19 cellular contexts compared by ENCODE assay signal in genomic region chr4:121246698-121247097, GRCh38.
DNase-seq lines count a peak whose midpoint lies in the region; ATAC-seq and TF ChIP-seq lines count a peak whose summit lies in the region.
"Had no signal": no experiment of that assay in that cellular context is flagged by ENCODE, and none has a peak within 500 bp of the region (broad histone marks: within the 10 kb centered on the region; RNA-seq: fewer than 3 reads in every experiment).

No MANE protein-coding gene starts in this region.

- H3K4me1 ChIP-seq in right lobe of liver: no peaks in the 10 kb centered on the region

- H3K27ac Mint-ChIP-seq in T-helper 2 cell treated with Interferon-gamma antibody and Interleukin-4, amounts not matched to agents 5 μg/mL and 100 μg/mL, for 36 hours: peak overlapping the region; percentile 2
- H3K27ac Mint-ChIP-seq in T-helper 17 cell (peak overlapping the region; percentile 24), glutamatergic neuron (ENCODE audit: unreplicated experiment) (no peak overlapping the region)
- H3K27ac Mint-ChIP-seq: CD4-positive, alpha-beta memory T cell had no signal

- TF ChIP-seq CTCF in right lobe of liver (IDR thresholded peaks at IDR 0.05): no peak
- no peak for TF ChIP-seq CTCF in glutamatergic neuron (IDR thresholded peaks at IDR 0.05; ENCODE audit: partially characterized antibody, unreplicated experiment)

- 59% methylated on average over 2 of the region's 2 CpGs for WGBS in right lobe of liver (ENCODE audit: insufficient coverage, low coverage, low lambda C conversion rate, missing lambda C conversion rate)

- no peak for TF ChIP-seq POLR2A in right lobe of liver (IDR thresholded peaks at IDR 0.05)

- H3K4me3 Mint-ChIP-seq in T-helper 2 cell treated with Interferon-gamma antibody and Interleukin-4, amounts not matched to agents 5 μg/mL and 100 μg/mL, for 36 hours: no peak overlapping the region
- H3K4me3 Mint-ChIP-seq in T-helper 17 cell: no peak overlapping the region
- H3K4me3 Mint-ChIP-seq in glutamatergic neuron (ENCODE audit: unreplicated experiment): no peak overlapping the region
- no peak overlapping the region for H3K4me3 Mint-ChIP-seq in activated T-cell treated with anti-CD3 and anti-CD28 coated beads, Interleukin-2, amount 50 U/mL, for 4 hours
- H3K4me3 Mint-ChIP-seq: CD4-positive, alpha-beta memory T cell had no signal

- no peak overlapping the region for H3K27ac ChIP-seq in right lobe of liver
- H3K27ac ChIP-seq: BLaER1 treated with 17β-estradiol and CSF1 and Interleukin-3, amounts not matched to agents 10 nM and 100 nM had no signal

- DNase-seq in T-helper 2 cell treated with Interferon-gamma antibody and Interleukin-4, amounts not matched to agents 5 μg/mL and 100 μg/mL, for 36 hours (ENCODE audit: low spot score): no peak
- no peak for DNase-seq in T-helper 2 cell
- no peak for DNase-seq in T-helper 17 cell
- no peak for DNase-seq in right lobe of liver
- DNase-seq in glutamatergic neuron: no peak
- no peak for DNase-seq in activated T-cell treated with anti-CD3 and anti-CD28 coated beads, Interleukin-2, amount 50 U/mL, for 4 hours
- DNase-seq: 8988T; CD4-positive, alpha-beta memory T cell; GDM1; Karpas-422; MV-4-11; NCI-H1694 treated with DMSO at 0.1 percent for 48 hours; NCI-H2081 treated with DMSO at 0.1 percent for 48 hours; NCI-H2171 treated with DMSO at 0.1 percent for 48 hours; NCI-H446; NCI-H526 treated with DMSO at 0.1 percent for 48 hours; Right ventricle myocardium superior had no signal

- intact Hi-C loops in right lobe of liver (cut with DNase I): loop anchor here in 1 of 2 donors (10.0 kb wide), 1 partner anchor 52 kb away; no protein-coding TSS in a partner anchor

- no peaks in the 10 kb centered on the region for H3K9me3 Mint-ChIP-seq in T-helper 2 cell treated with Interferon-gamma antibody and Interleukin-4, amounts not matched to agents 5 μg/mL and 100 μg/mL, for 36 hours
- no peaks in the 10 kb centered on the region for H3K9me3 Mint-ChIP-seq in glutamatergic neuron (ENCODE audit: unreplicated experiment)
- no peaks in the 10 kb centered on the region for H3K9me3 Mint-ChIP-seq in activated T-cell treated with anti-CD3 and anti-CD28 coated beads, Interleukin-2, amount 50 U/mL, for 4 hours
- H3K9me3 Mint-ChIP-seq: CD4-positive, alpha-beta memory T cell had no signal

- H3K36me3 Mint-ChIP-seq in T-helper 2 cell treated with Interferon-gamma antibody and Interleukin-4, amounts not matched to agents 5 μg/mL and 100 μg/mL, for 36 hours (ENCODE audit: low read depth): no peaks in the 10 kb centered on the region
- H3K36me3 Mint-ChIP-seq in T-helper 17 cell (ENCODE audit: low read depth) (peaks cover 7% of the 10 kb centered on the region), glutamatergic neuron (ENCODE audit: unreplicated experiment) (no peaks in the 10 kb centered on the region)
- H3K36me3 Mint-ChIP-seq in activated T-cell treated with anti-CD3 and anti-CD28 coated beads, Interleukin-2, amount 50 U/mL, for 4 hours (ENCODE audit: insufficient read depth): no peaks in the 10 kb centered on the region
- H3K36me3 Mint-ChIP-seq: CD4-positive, alpha-beta memory T cell had no signal

- ATAC-seq in T-helper 17 cell (no peak), right lobe of liver (peak; percentile 27 to 90 (median 51)), GM19351 (IDR thresholded peaks at IDR 0.05; ENCODE audit: unreplicated experiment) (no peak)
- ATAC-seq in activated T-cell treated with anti-CD3 and anti-CD28 coated beads, Interleukin-2, amount 50 U/mL, for 4 hours: no peak

- H3K9me3 ChIP-seq in T-helper 17 cell (ENCODE audit: control insufficient read depth, low read length, poor library complexity, severe bottlenecking) (no peaks in the 10 kb centered on the region), right lobe of liver (no peaks in the 10 kb centered on the region)
- H3K9me3 ChIP-seq: BLaER1 treated with 17β-estradiol and CSF1 and Interleukin-3, amounts not matched to agents 10 nM and 100 nM had no signal

- H3K4me1 Mint-ChIP-seq in T-helper 2 cell treated with Interferon-gamma antibody and Interleukin-4, amounts not matched to agents 5 μg/mL and 100 μg/mL, for 36 hours (ENCODE audit: low read depth): peaks cover 13% of the 10 kb centered on the region
- H3K4me1 Mint-ChIP-seq in T-helper 17 cell (peaks cover 11% of the 10 kb centered on the region), glutamatergic neuron (ENCODE audit: low read depth, unreplicated experiment) (peaks cover 16% of the 10 kb centered on the region)
- H3K4me1 Mint-ChIP-seq in activated T-cell treated with anti-CD3 and anti-CD28 coated beads, Interleukin-2, amount 50 U/mL, for 4 hours (ENCODE audit: low read depth): peaks cover 46% of the 10 kb centered on the region

- H3K4me3 ChIP-seq in right lobe of liver: no peak overlapping the region
- H3K4me3 ChIP-seq: BLaER1 treated with 17β-estradiol and CSF1 and Interleukin-3, amounts not matched to agents 10 nM and 100 nM had no signal

- no peaks in the 10 kb centered on the region for H3K27me3 ChIP-seq in right lobe of liver
- H3K27me3 ChIP-seq: BLaER1 treated with 17β-estradiol and CSF1 and Interleukin-3, amounts not matched to agents 10 nM and 100 nM had no signal

- no peaks in the 10 kb centered on the region for H3K36me3 ChIP-seq in right lobe of liver
- H3K36me3 ChIP-seq: BLaER1 treated with 17β-estradiol and CSF1 and Interleukin-3, amounts not matched to agents 10 nM and 100 nM had no signal

- H3K27me3 Mint-ChIP-seq in T-helper 2 cell treated with Interferon-gamma antibody and Interleukin-4, amounts not matched to agents 5 μg/mL and 100 μg/mL, for 36 hours (ENCODE audit: low read depth): no peaks in the 10 kb centered on the region
- no peaks in the 10 kb centered on the region for H3K27me3 Mint-ChIP-seq in T-helper 17 cell
- H3K27me3 Mint-ChIP-seq in glutamatergic neuron (ENCODE audit: unreplicated experiment): no peaks in the 10 kb centered on the region
- H3K27me3 Mint-ChIP-seq in activated T-cell treated with anti-CD3 and anti-CD28 coated beads, Interleukin-2, amount 50 U/mL, for 4 hours (ENCODE audit: low read depth): no peaks in the 10 kb centered on the region
- H3K27me3 Mint-ChIP-seq: CD4-positive, alpha-beta memory T cell had no signal

Comparison
In these comparisons a context has a peak if more than half of its experiments do, and no peak if none do; other contexts are left out.
1. ATAC-seq: peak in right lobe of liver (4 of 4); none in T-helper 17 cell (single experiment), GM19351 (single experiment) and activated T-cell treated with anti-CD3 and anti-CD28 coated beads, Interleukin-2, amount 50 U/mL, for 4 hours (0 of 2).